Comparison of ENCODE assay signal across 8 cellular contexts in the genomic region with DNA sequence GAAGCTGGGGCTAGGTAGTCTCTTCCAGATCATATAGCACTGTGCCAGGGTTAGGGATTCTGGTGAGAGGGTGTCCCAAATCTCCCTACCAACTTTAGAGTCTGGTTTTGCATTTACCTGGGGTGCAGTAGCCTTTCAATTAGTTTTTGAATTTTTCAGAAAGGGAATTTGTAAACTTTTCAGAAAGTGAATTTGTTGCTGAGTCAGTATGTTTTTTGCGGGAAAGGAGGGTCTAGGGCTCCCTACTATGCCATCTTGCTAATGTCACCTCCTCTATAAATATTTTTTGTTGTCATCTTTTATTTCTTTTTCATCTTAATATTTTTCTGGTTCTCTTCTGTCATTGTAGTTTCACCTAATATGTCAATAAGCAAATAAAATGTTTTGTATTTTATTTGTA.
"Had no signal": no experiment of that assay in that cellular context is flagged by ENCODE, and none has a peak within 500 bp of the region (broad histone marks: within the 10 kb centered on the region; RNA-seq: fewer than 3 reads in every experiment).

No MANE protein-coding gene starts in this region.

- H3K4me3 ChIP-seq: GM23338 had no signal

- DNase-seq: H9, HFFc6, KG1 had no signal

- H3K27ac ChIP-seq: HL-60 had no signal

- H3K4me2 ChIP-seq: GM23338 had no signal

- ATAC-seq: GM23338, HCT116 had no signal

- H2AFZ ChIP-seq: GM23338 had no signal

- FAIRE-seq: H1, H54 had no signal
